In the genomic region with DNA sequence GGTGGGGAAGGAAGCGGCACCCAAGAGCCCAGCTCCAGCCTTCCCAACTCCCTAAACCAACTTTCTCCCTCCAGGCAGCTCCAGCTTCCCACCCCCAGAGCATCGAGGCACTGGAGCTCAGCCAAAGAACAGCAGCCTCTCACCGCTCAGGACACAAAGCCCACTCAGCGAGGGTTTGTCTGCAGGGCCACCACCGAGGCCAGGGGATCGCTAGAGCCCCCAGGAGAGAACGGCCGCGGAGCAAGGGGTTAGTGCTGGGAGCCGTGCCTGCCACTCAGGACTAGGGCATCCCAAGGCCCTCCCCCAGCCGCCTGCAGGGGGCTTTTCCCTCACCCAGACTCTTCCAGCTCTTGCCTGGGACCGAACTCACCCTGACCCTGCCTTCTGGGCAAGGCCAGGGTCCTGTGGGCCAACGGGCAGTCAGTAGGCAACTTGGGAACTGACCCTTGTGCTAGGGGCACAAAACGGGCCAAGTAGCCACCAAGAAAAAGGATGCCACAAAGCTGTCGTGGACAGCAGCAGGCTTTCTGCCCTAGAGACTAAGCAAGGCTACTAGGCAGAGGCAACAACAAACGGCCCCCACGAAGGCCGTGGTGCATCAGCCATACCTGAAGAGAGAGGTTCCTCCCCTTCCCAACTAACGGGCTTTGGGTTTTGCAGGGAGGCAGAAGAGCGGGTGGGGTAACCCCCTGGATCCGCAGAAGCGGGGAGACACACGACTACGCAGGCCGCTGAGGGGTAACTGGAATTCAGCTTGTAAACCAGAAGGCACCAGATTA, we compare ENCODE assay signal across 8 cellular contexts. TPM values are rescaled to one million over a fixed set of nuclear protein-coding genes. Genes with fewer than 3 reads are reported as not detected.
DNase-seq lines count a peak whose midpoint lies in the region; ATAC-seq, FAIRE-seq and TF ChIP-seq lines count a peak whose summit lies in the region.

No MANE protein-coding gene starts in this region.

- no peak for TF ChIP-seq POLR2A in suprapubic skin (IDR thresholded peaks at IDR 0.05)

- H3K9ac ChIP-seq in keratinocyte (ENCODE audit: control insufficient read depth, extremely low read depth, insufficient read depth, low read length): peak overlapping the region; percentile 99

- peak overlapping the region; percentile 70 to 86 (median 84) for H3K4me3 ChIP-seq in keratinocyte (ENCODE audit: control insufficient read depth in 2 of 3, extremely low read depth in 1 of 3, insufficient read depth in 2 of 3, low read depth in 1 of 3, low read length in 3 of 3)
- H3K4me3 ChIP-seq in suprapubic skin: peak overlapping the region; percentile 60

- H3K4me1 Mint-ChIP-seq in T-helper 2 cell treated with Interferon-gamma antibody and Interleukin-4, amounts not matched to agents 5 μg/mL and 100 μg/mL, for 36 hours (ENCODE audit: low read depth): peaks cover 20% of the 10 kb centered on the region
- H3K4me1 Mint-ChIP-seq in activated T-helper 2 cell treated with anti-CD3 and anti-CD28 coated beads, Interferon-gamma antibody, Interleukin-2, Interleukin-4, amounts not matched to agents 10 μg/mL and 5 μg/mL and 100 μg/mL, durations not matched to agents 14 hours and 24 hours and 36 hours (ENCODE audit: low read depth): peaks cover 30% of the 10 kb centered on the region

- peak overlapping the region; percentile 100 for H3K4me3 Mint-ChIP-seq in T-helper 2 cell treated with Interferon-gamma antibody and Interleukin-4, amounts not matched to agents 5 μg/mL and 100 μg/mL, for 36 hours
- H3K4me3 Mint-ChIP-seq in activated T-helper 2 cell treated with anti-CD3 and anti-CD28 coated beads, Interferon-gamma antibody, Interleukin-2, Interleukin-4, amounts not matched to agents 10 μg/mL and 5 μg/mL and 100 μg/mL, durations not matched to agents 14 hours and 24 hours and 36 hours (ENCODE audit: low read depth): peak overlapping the region; percentile 100

- peak overlapping the region; percentile 83 for H3K4me2 ChIP-seq in keratinocyte (ENCODE audit: control insufficient read depth, extremely low read depth, insufficient read depth, low read depth, low read length)

- H3K27ac Mint-ChIP-seq in T-helper 2 cell treated with Interferon-gamma antibody and Interleukin-4, amounts not matched to agents 5 μg/mL and 100 μg/mL, for 36 hours: peak overlapping the region; percentile 100
- peak overlapping the region; percentile 79 for H3K27ac Mint-ChIP-seq in activated T-helper 2 cell treated with anti-CD3 and anti-CD28 coated beads, Interferon-gamma antibody, Interleukin-2, Interleukin-4, amounts not matched to agents 10 μg/mL and 5 μg/mL and 100 μg/mL, durations not matched to agents 14 hours and 24 hours and 36 hours

- no peak for DNase-seq in T-helper 2 cell treated with Interferon-gamma antibody and Interleukin-4, amounts not matched to agents 5 μg/mL and 100 μg/mL, for 36 hours (ENCODE audit: low spot score)
- no peak for DNase-seq in T-helper 2 cell
- no peak for DNase-seq in activated T-helper 2 cell treated with anti-CD3 and anti-CD28 coated beads, Interferon-gamma antibody, Interleukin-2, Interleukin-4, amounts not matched to agents 10 μg/mL and 5 μg/mL and 100 μg/mL, durations not matched to agents 14 hours and 24 hours and 36 hours (ENCODE audit: low spot score)
- DNase-seq in keratinocyte (ENCODE audit: low read depth, low spot score): no peak
- DNase-seq in suprapubic skin (ENCODE audit: low spot score in 2 of 2): peak in 1 of 2 donors; percentile 65
- DNase-seq in NCI-H187 (lab: John Stamatoyannopoulos, UW): no peak
- DNase-seq in omental fat pad (ENCODE audit: low spot score): no peak

- intact Hi-C loops in activated T-helper 2 cell treated with anti-CD3 and anti-CD28 coated beads, Interferon-gamma antibody, Interleukin-2, Interleukin-4, amounts not matched to agents 10 μg/mL and 5 μg/mL and 100 μg/mL, durations not matched to agents 14 hours and 24 hours and 36 hours (cut with micrococcal nuclease): no loop called here

- H3K9me3 Mint-ChIP-seq in T-helper 2 cell treated with Interferon-gamma antibody and Interleukin-4, amounts not matched to agents 5 μg/mL and 100 μg/mL, for 36 hours: no peaks in the 10 kb centered on the region
- H3K9me3 Mint-ChIP-seq in activated T-helper 2 cell treated with anti-CD3 and anti-CD28 coated beads, Interferon-gamma antibody, Interleukin-2, Interleukin-4, amounts not matched to agents 10 μg/mL and 5 μg/mL and 100 μg/mL, durations not matched to agents 14 hours and 24 hours and 36 hours: no peaks in the 10 kb centered on the region

- TF ChIP-seq CTCF in keratinocyte (optimal IDR thresholded peaks at IDR 0.05 in 1 of 3, IDR thresholded peaks at IDR 0.05 in 1 of 3, conservative IDR thresholded peaks at IDR 0.05 in 1 of 3; ENCODE audit: extremely low read depth in 1 of 3, insufficient read depth in 2 of 3, low read length in 3 of 3): no peak
- no peak for TF ChIP-seq CTCF in suprapubic skin (IDR thresholded peaks at IDR 0.05)
- no peak for TF ChIP-seq CTCF in omental fat pad (IDR thresholded peaks at IDR 0.05)

- dilution Hi-C loops in keratinocyte (cut with MboI; ENCODE audit: extremely low pct_ligation_motif_present, low sequenced_read_pairs): no loop called here

- ATAC-seq in omental fat pad (ENCODE audit: low FRiP score) (no peak), HG02678 (IDR thresholded peaks at IDR 0.05; ENCODE audit: unreplicated experiment) (no peak)

- H3K36me3 ChIP-seq in keratinocyte (ENCODE audit: control insufficient read depth in 2 of 2, extremely low read depth in 1 of 2, insufficient read depth in 2 of 2, low read length in 2 of 2) (peaks cover 0 to 12% of the 10 kb centered on the region in 2 experiments), suprapubic skin (peaks cover under 1% of the 10 kb centered on the region)

- WGBS in suprapubic skin: 37% methylated on average over 14 of the region's 25 CpGs

- H3K27me3 ChIP-seq in keratinocyte (ENCODE audit: control insufficient read depth, extremely low read depth, insufficient read depth, low read length): no peaks in the 10 kb centered on the region
- no peaks in the 10 kb centered on the region for H3K27me3 ChIP-seq in suprapubic skin

- no peak for FAIRE-seq in keratinocyte (lab: Jason Lieb, UNC)

- H3K36me3 Mint-ChIP-seq in T-helper 2 cell treated with Interferon-gamma antibody and Interleukin-4, amounts not matched to agents 5 μg/mL and 100 μg/mL, for 36 hours (ENCODE audit: low read depth): peaks cover 25% of the 10 kb centered on the region
- peaks cover 46% of the 10 kb centered on the region for H3K36me3 Mint-ChIP-seq in activated T-helper 2 cell treated with anti-CD3 and anti-CD28 coated beads, Interferon-gamma antibody, Interleukin-2, Interleukin-4, amounts not matched to agents 10 μg/mL and 5 μg/mL and 100 μg/mL, durations not matched to agents 14 hours and 24 hours and 36 hours (ENCODE audit: low read depth)

- no peaks in the 10 kb centered on the region for H3K9me1 ChIP-seq in keratinocyte (ENCODE audit: control insufficient read depth, extremely low read depth, insufficient read depth, low read length)

- H3K27ac ChIP-seq in keratinocyte (ENCODE audit: control insufficient read depth, insufficient read depth, low read length): no peak overlapping the region
- H3K27ac ChIP-seq in suprapubic skin: peak overlapping the region; percentile 98

- peaks cover 73% of the 10 kb centered on the region for H3K79me2 ChIP-seq in keratinocyte (ENCODE audit: control insufficient read depth, insufficient read depth, low read length)

- peaks cover 20% of the 10 kb centered on the region for H3K4me1 ChIP-seq in keratinocyte (ENCODE audit: control insufficient read depth, extremely low read depth, insufficient read depth, low read length)
- H3K4me1 ChIP-seq in suprapubic skin: peaks cover 53% of the 10 kb centered on the region

- H2AFZ ChIP-seq in keratinocyte (ENCODE audit: control insufficient read depth, low read length): no peak overlapping the region

- H3K9me3 ChIP-seq in keratinocyte (ENCODE audit: control insufficient read depth, low read depth, low read length) (no peaks in the 10 kb centered on the region), suprapubic skin (no peaks in the 10 kb centered on the region)

- TF ChIP-seq EP300 in suprapubic skin (IDR thresholded peaks at IDR 0.05): no peak

- no peaks in the 10 kb centered on the region for H3K27me3 Mint-ChIP-seq in T-helper 2 cell treated with Interferon-gamma antibody and Interleukin-4, amounts not matched to agents 5 μg/mL and 100 μg/mL, for 36 hours (ENCODE audit: low read depth)
- H3K27me3 Mint-ChIP-seq in activated T-helper 2 cell treated with anti-CD3 and anti-CD28 coated beads, Interferon-gamma antibody, Interleukin-2, Interleukin-4, amounts not matched to agents 10 μg/mL and 5 μg/mL and 100 μg/mL, durations not matched to agents 14 hours and 24 hours and 36 hours (ENCODE audit: low read depth): no peaks in the 10 kb centered on the region

- H4K20me1 ChIP-seq in keratinocyte (ENCODE audit: control insufficient read depth, extremely low read depth, insufficient read depth, low read length): peaks cover 20% of the 10 kb centered on the region

RNA-seq across cellular contexts. Expression of a gene that starts 2.3 kb away (rescaled TPM):
- total RNA-seq in activated T-helper 2 cell treated with anti-CD3 and anti-CD28 coated beads, Interferon-gamma antibody, Interleukin-2, Interleukin-4, amounts not matched to agents 10 μg/mL and 5 μg/mL and 100 μg/mL, durations not matched to agents 14 hours and 24 hours and 36 hours: 107 and 108 TPM in 2 replicates
- polyA plus RNA-seq in keratinocyte: 2.7 to 7.0 TPM (median 3.0 TPM) in 3 replicates
- polyA plus RNA-seq in keratinocyte (2011; ENCODE audit: low read depth): 2.9 TPM
- polyA plus RNA-seq in keratinocyte (2011; cell fraction: cytosol; rRNA removed): 4.0 and 8.5 TPM in 2 replicates
- 24.8 and 30.3 TPM in 2 replicates for polyA plus RNA-seq in keratinocyte (2011; cell fraction: nucleus; rRNA removed)
- 12.3 and 27.7 TPM in 2 replicates for polyA plus RNA-seq in keratinocyte (2012; ENCODE audit: low replicate concordance)
- 6.0 to 128 TPM (median 11.0 TPM) in 3 replicates for polyA minus RNA-seq in keratinocyte
- 18.2 TPM for polyA minus RNA-seq in keratinocyte (2011; cell fraction: cytosol; rRNA and poly(A)+ RNA removed)
- 29.6 and 34.1 TPM in 2 replicates for polyA minus RNA-seq in keratinocyte (2011; cell fraction: nucleus; rRNA and poly(A)+ RNA removed)
- total RNA-seq in suprapubic skin (10 to 100 TPM; 51.9 to 72.2 (median 55.3) TPM), omental fat pad (10 to 100 TPM; 21.5 to 41.5 (median 30.8) TPM)

RNA-seq across cellular contexts. Expression of a gene that starts 3.2 kb away (rescaled TPM):
- total RNA-seq in activated T-helper 2 cell treated with anti-CD3 and anti-CD28 coated beads, Interferon-gamma antibody, Interleukin-2, Interleukin-4, amounts not matched to agents 10 μg/mL and 5 μg/mL and 100 μg/mL, durations not matched to agents 14 hours and 24 hours and 36 hours: 2.1 and 2.7 TPM in 2 replicates
- 6.6 to 13.1 TPM (median 7.5 TPM) in 3 replicates for polyA plus RNA-seq in keratinocyte
- 1.6 TPM for polyA plus RNA-seq in keratinocyte (2011; ENCODE audit: low read depth)
- 4.1 and 6.9 TPM in 2 replicates for polyA plus RNA-seq in keratinocyte (2011; cell fraction: cytosol; rRNA removed)
- 21.0 and 23.1 TPM in 2 replicates for polyA plus RNA-seq in keratinocyte (2011; cell fraction: nucleus; rRNA removed)
- 6.4 and 8.9 TPM in 2 replicates for polyA plus RNA-seq in keratinocyte (2012; ENCODE audit: low replicate concordance)
- polyA minus RNA-seq in keratinocyte: 4.1 to 9.4 TPM (median 5.8 TPM) in 3 replicates
- 13.2 TPM for polyA minus RNA-seq in keratinocyte (2011; cell fraction: cytosol; rRNA and poly(A)+ RNA removed)
- 14.9 and 20.0 TPM in 2 replicates for polyA minus RNA-seq in keratinocyte (2011; cell fraction: nucleus; rRNA and poly(A)+ RNA removed)
- 10 to 100 TPM in 1 of 4 donors, 1 to 10 TPM in 3; 7.8 to 10.7 (median 8.6) TPM for total RNA-seq in suprapubic skin
- 1 to 10 TPM; 1.9 to 9.0 (median 4.5) TPM for total RNA-seq in omental fat pad

RNA-seq across cellular contexts. Expression of a gene that starts 24.9 kb away (rescaled TPM):
- total RNA-seq in activated T-helper 2 cell treated with anti-CD3 and anti-CD28 coated beads, Interferon-gamma antibody, Interleukin-2, Interleukin-4, amounts not matched to agents 10 μg/mL and 5 μg/mL and 100 μg/mL, durations not matched to agents 14 hours and 24 hours and 36 hours: 11.4 and 12.4 TPM in 2 replicates
- polyA plus RNA-seq in keratinocyte: 0.08 to 0.40 TPM (median 0.16 TPM) in 3 replicates
- polyA plus RNA-seq in keratinocyte (2011; ENCODE audit: low read depth): 0.77 TPM
- 0.23 TPM in 1 of 2 replicates, not detected in the other for polyA plus RNA-seq in keratinocyte (2011; cell fraction: cytosol; rRNA removed)
- polyA plus RNA-seq in keratinocyte (2011; cell fraction: nucleus; rRNA removed): 0.39 and 0.71 TPM in 2 replicates
- polyA plus RNA-seq in keratinocyte (2012; ENCODE audit: low replicate concordance): 0.08 and 1.6 TPM in 2 replicates
- polyA minus RNA-seq in keratinocyte: 0.13 TPM in 1 of 3 replicates, not detected in the others
- polyA minus RNA-seq in keratinocyte (2011; cell fraction: cytosol; rRNA and poly(A)+ RNA removed): not detected
- polyA minus RNA-seq in keratinocyte (2011; cell fraction: nucleus; rRNA and poly(A)+ RNA removed): not detected in 2 replicates
- total RNA-seq in suprapubic skin (1 to 10 TPM; 1.7 to 9.9 (median 4.6) TPM), omental fat pad (10 to 100 TPM in 3 of 4 donors, 1 to 10 TPM in 1; 7.8 to 33.0 (median 26.5) TPM)

RNA-seq across cellular contexts. Expression of a gene that starts 34.5 kb away (rescaled TPM):
- 127 and 128 TPM in 2 replicates for total RNA-seq in activated T-helper 2 cell treated with anti-CD3 and anti-CD28 coated beads, Interferon-gamma antibody, Interleukin-2, Interleukin-4, amounts not matched to agents 10 μg/mL and 5 μg/mL and 100 μg/mL, durations not matched to agents 14 hours and 24 hours and 36 hours
- polyA plus RNA-seq in keratinocyte: 103 to 149 TPM (median 112 TPM) in 3 replicates
- 27.1 TPM for polyA plus RNA-seq in keratinocyte (2011; ENCODE audit: low read depth)
- 120 and 137 TPM in 2 replicates for polyA plus RNA-seq in keratinocyte (2011; cell fraction: cytosol; rRNA removed)
- polyA plus RNA-seq in keratinocyte (2011; cell fraction: nucleus; rRNA removed): 102 and 124 TPM in 2 replicates
- 84.8 and 171 TPM in 2 replicates for polyA plus RNA-seq in keratinocyte (2012; ENCODE audit: low replicate concordance)
- polyA minus RNA-seq in keratinocyte: 71.1 to 133 TPM (median 107 TPM) in 3 replicates
- 77.3 TPM for polyA minus RNA-seq in keratinocyte (2011; cell fraction: cytosol; rRNA and poly(A)+ RNA removed)
- 27.0 and 27.8 TPM in 2 replicates for polyA minus RNA-seq in keratinocyte (2011; cell fraction: nucleus; rRNA and poly(A)+ RNA removed)
- total RNA-seq in suprapubic skin: 10 to 100 TPM; 58.5 to 97.2 (median 73.0) TPM
- 100 to 1,000 TPM in 1 of 4 donors, 10 to 100 TPM in 3; 85.7 to 101 (median 90.7) TPM for total RNA-seq in omental fat pad

RNA-seq across cellular contexts. Expression of a gene that starts 43.2 kb away (rescaled TPM):
- 128 and 135 TPM in 2 replicates for total RNA-seq in activated T-helper 2 cell treated with anti-CD3 and anti-CD28 coated beads, Interferon-gamma antibody, Interleukin-2, Interleukin-4, amounts not matched to agents 10 μg/mL and 5 μg/mL and 100 μg/mL, durations not matched to agents 14 hours and 24 hours and 36 hours
- polyA plus RNA-seq in keratinocyte: 0.35 to 0.66 TPM (median 0.55 TPM) in 3 replicates
- not detected for polyA plus RNA-seq in keratinocyte (2011; ENCODE audit: low read depth)
- 0.28 and 0.48 TPM in 2 replicates for polyA plus RNA-seq in keratinocyte (2011; cell fraction: cytosol; rRNA removed)
- 1.4 and 1.9 TPM in 2 replicates for polyA plus RNA-seq in keratinocyte (2011; cell fraction: nucleus; rRNA removed)
- 0.35 and 0.95 TPM in 2 replicates for polyA plus RNA-seq in keratinocyte (2012; ENCODE audit: low replicate concordance)
- 0.43 to 0.90 TPM (median 0.56 TPM) in 3 replicates for polyA minus RNA-seq in keratinocyte
- not detected for polyA minus RNA-seq in keratinocyte (2011; cell fraction: cytosol; rRNA and poly(A)+ RNA removed)
- 0.42 and 1.1 TPM in 2 replicates for polyA minus RNA-seq in keratinocyte (2011; cell fraction: nucleus; rRNA and poly(A)+ RNA removed)
- 10 to 100 TPM in 2 of 4 donors, 1 to 10 TPM in 2; 4.8 to 17.6 (median 9.6) TPM for total RNA-seq in suprapubic skin
- 10 to 100 TPM; 16.6 to 72.2 (median 36.4) TPM for total RNA-seq in omental fat pad
